In the genomic region with DNA sequence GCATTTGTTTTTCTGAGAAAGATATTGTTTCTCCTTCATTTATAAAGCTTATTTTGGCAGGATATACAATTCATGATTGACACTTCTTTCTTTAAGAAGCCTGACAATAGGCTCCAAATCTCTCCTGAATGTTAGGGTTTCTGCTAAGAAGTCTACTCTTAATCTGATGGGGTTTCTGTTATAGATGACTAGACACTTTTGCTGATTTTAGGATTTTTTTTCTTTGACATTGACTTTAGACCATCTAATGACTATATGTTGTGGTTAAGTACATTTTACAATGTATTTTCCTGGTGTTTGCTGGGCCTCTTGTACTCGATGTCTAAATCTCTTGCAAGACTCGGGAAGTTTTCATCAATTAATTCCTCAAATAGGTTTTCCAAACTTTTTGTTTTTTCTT, we compare ENCODE assay signal across 33 cellular contexts.
DNase-seq lines count a peak whose midpoint lies in the region; ATAC-seq, FAIRE-seq and TF ChIP-seq lines count a peak whose summit lies in the region.
"Had no signal": no experiment of that assay in that cellular context is flagged by ENCODE, and none has a peak within 500 bp of the region (broad histone marks: within the 10 kb centered on the region; RNA-seq: fewer than 3 reads in every experiment).

No MANE protein-coding gene starts in this region.

- CTCF ChIA-PET in HepG2 (lab: Yijun Ruan, JAX; ENCODE audit: low intra/inter-chr PET ratio, low total read pairs) = no interaction called here
- CTCF ChIA-PET in A549 (lab: Yijun Ruan, JAX) = no interaction called here
- CTCF ChIA-PET in IMR-90 (lab: Yijun Ruan, JAX) = no interaction called here
- CTCF ChIA-PET in K562 (lab: Yijun Ruan, JAX; ENCODE audit: low intra/inter-chr PET ratio) = no interaction called here

- H2AFZ ChIP-seq in HepG2 (ENCODE audit: low read length) (no peak overlapping the region), IMR-90 (replicated peaks; ENCODE audit: low read length, poor library complexity) (no peak overlapping the region), K562 (ENCODE audit: low read depth, low read length) (no peak overlapping the region)

- H4K20me1 ChIP-seq in HepG2 (ENCODE audit: insufficient read depth, low read length) (no peaks in the 10 kb centered on the region), IMR-90 (ENCODE audit: insufficient read depth, low read length) (no peaks in the 10 kb centered on the region), K562 (replicated peaks; ENCODE audit: control insufficient read depth, insufficient read depth, low read length) (no peaks in the 10 kb centered on the region)
- H4K20me1 ChIP-seq: BLaER1; BLaER1 treated with 17β-estradiol and CSF1 and Interleukin-3, amounts not matched to agents 10 nM and 100 nM had no signal

- H3K27ac ChIP-seq in HepG2 (ENCODE audit: extremely low read length, insufficient read depth, low read length) (no peak overlapping the region), right lobe of liver (no peak overlapping the region), A549 (no peak overlapping the region), IMR-90 (ENCODE audit: insufficient read depth, low read length) (no peak overlapping the region), K562 (ENCODE audit: extremely low read depth, low read depth, low read length) (no peak overlapping the region)
- H3K27ac ChIP-seq: 22Rv1; BLaER1; BLaER1 treated with 17β-estradiol and CSF1 and Interleukin-3, amounts not matched to agents 10 nM and 100 nM; C4-2B had no signal

- H2AK9ac ChIP-seq in IMR-90 (replicated peaks; ENCODE audit: low read depth, low read length, poor library complexity) = no peak overlapping the region

- H3K4me3 ChIP-seq in HepG2 (replicated peaks in 1 of 3; ENCODE audit: insufficient read depth in 1 of 3, low read depth in 2 of 3, low read length in 3 of 3) = no peak overlapping the region
- no peak overlapping the region for H3K4me3 ChIP-seq in right lobe of liver
- no peak overlapping the region for H3K4me3 ChIP-seq in A549
- H3K4me3 ChIP-seq in IMR-90 (ENCODE audit: insufficient read depth, low read depth, low read length) = no peak overlapping the region
- no peak overlapping the region for H3K4me3 ChIP-seq in K562
- H3K4me3 ChIP-seq: BLaER1; BLaER1 treated with 17β-estradiol and CSF1 and Interleukin-3, amounts not matched to agents 10 nM and 100 nM had no signal

- H3K79me1 ChIP-seq in IMR-90 (ENCODE audit: low read depth in 1 of 2, low read length in 2 of 2) = no peaks in the 10 kb centered on the region

- no peak overlapping the region for H2BK20ac ChIP-seq in IMR-90 (ENCODE audit: low read depth, low read length)

- no peak overlapping the region for H2BK15ac ChIP-seq in IMR-90 (ENCODE audit: low read depth, low read length)

- dilution Hi-C loops in IMR-90 (cut with HindIII; ENCODE audit: low sequenced_read_pairs, unreplicated experiment) = no loop called here

- H4K8ac ChIP-seq in IMR-90 (ENCODE audit: low read depth in 2 of 2, low read length in 2 of 2) = no peak overlapping the region

- H3K79me2 ChIP-seq in HepG2 (ENCODE audit: insufficient read depth, low read length) (no peaks in the 10 kb centered on the region), K562 (ENCODE audit: control insufficient read depth, insufficient read depth, low read length) (no peaks in the 10 kb centered on the region)

- H2BK120ac ChIP-seq in IMR-90 (ENCODE audit: low read depth, low read length) = no peak overlapping the region

- TF ChIP-seq CTCF in HepG2 (CRISPR knock-in tag; IDR thresholded peaks at IDR 0.05) (no peak), right lobe of liver (IDR thresholded peaks at IDR 0.05) (no peak), A549 (IDR thresholded peaks at IDR 0.05) (no peak), IMR-90 (conservative IDR thresholded peaks at IDR 0.05; ENCODE audit: low read depth, low read length) (no peak), K562 (IDR thresholded peaks at IDR 0.05 in 2 of 3, conservative IDR thresholded peaks at IDR 0.05 in 1 of 3; ENCODE audit: insufficient read depth in 2 of 3, low read depth in 1 of 3, low read length in 3 of 3) (no peak)

- in situ Hi-C loops in HepG2 (cut with HindIII; ENCODE audit: extremely low pct_ligation_motif_present, low pct_unique_long_range_greater_than_20kb) (no loop called here), IMR-90 (cut with MboI; ENCODE audit: low sequenced_read_pairs) (no loop called here), K562 (cut with MboI) (no loop called here)

- no peaks in the 10 kb centered on the region for H3K9me3 ChIP-seq in HepG2 (ENCODE audit: low read length)
- H3K9me3 ChIP-seq in right lobe of liver = no peaks in the 10 kb centered on the region
- no peaks in the 10 kb centered on the region for H3K9me3 ChIP-seq in A549
- no peaks in the 10 kb centered on the region for H3K9me3 ChIP-seq in IMR-90 (ENCODE audit: control insufficient read depth, insufficient read depth, low read length)
- no peaks in the 10 kb centered on the region for H3K9me3 ChIP-seq in K562 (replicated peaks; ENCODE audit: control insufficient read depth, insufficient read depth, low read depth, low read length)
- H3K9me3 ChIP-seq: BE2C, BLaER1, Caco-2 had no signal

- no peaks in the 10 kb centered on the region for H3K9me1 ChIP-seq in IMR-90 (ENCODE audit: insufficient read depth, low read length)
- H3K9me1 ChIP-seq in K562 (ENCODE audit: control insufficient read depth, insufficient read depth, low read length) = no peaks in the 10 kb centered on the region

- no peak overlapping the region for H3K23ac ChIP-seq in IMR-90 (ENCODE audit: low read depth, low read length)

- H4K91ac ChIP-seq in IMR-90 (ENCODE audit: insufficient read depth, low read depth, low read length) = no peak overlapping the region

- TF ChIP-seq EP300 in HepG2 (IDR thresholded peaks at IDR 0.05; ENCODE audit: low read depth in 2 of 2, low read length in 2 of 2) = no peak
- TF ChIP-seq EP300 in HepG2 (CRISPR knock-in tag; IDR thresholded peaks at IDR 0.05; ENCODE audit: borderline replicate concordance) = no peak
- no peak for TF ChIP-seq EP300 in A549 (IDR thresholded peaks at IDR 0.05)
- no peak for TF ChIP-seq EP300 in K562 (IDR thresholded peaks at IDR 0.05; ENCODE audit: low read length)

- intact Hi-C loops in HepG2 (cut with micrococcal nuclease; ENCODE audit: unreplicated experiment) = no loop called here
- intact Hi-C loops in right lobe of liver (cut with DNase I) = no loop called here
- intact Hi-C loops in IMR-90 (cut with micrococcal nuclease) = no loop called here
- intact Hi-C loops in K562 (cut with micrococcal nuclease) = no loop called here

- H3K27me3 ChIP-seq in HepG2 (ENCODE audit: control insufficient read depth in 1 of 2, insufficient read depth in 2 of 2, low read length in 2 of 2) = no peaks in the 10 kb centered on the region
- no peaks in the 10 kb centered on the region for H3K27me3 ChIP-seq in right lobe of liver
- no peaks in the 10 kb centered on the region for H3K27me3 ChIP-seq in IMR-90 (ENCODE audit: control insufficient read depth, insufficient read depth, low read length)
- H3K27me3 ChIP-seq in K562 (ENCODE audit: control insufficient read depth in 2 of 2, insufficient read depth in 2 of 2, low read length in 2 of 2) = no peaks in the 10 kb centered on the region
- H3K27me3 ChIP-seq: BE2C; BLaER1; BLaER1 treated with 17β-estradiol and CSF1 and Interleukin-3, amounts not matched to agents 10 nM and 100 nM had no signal

- H3K36me3 ChIP-seq in HepG2 (replicated peaks in 1 of 2; ENCODE audit: control insufficient read depth in 1 of 2, insufficient read depth in 2 of 2, low read length in 2 of 2) (no peaks in the 10 kb centered on the region), right lobe of liver (no peaks in the 10 kb centered on the region), IMR-90 (ENCODE audit: control insufficient read depth, insufficient read depth, low read length) (no peaks in the 10 kb centered on the region), K562 (ENCODE audit: control insufficient read depth, insufficient read depth, low read length) (no peaks in the 10 kb centered on the region)
- H3K36me3 ChIP-seq: BE2C; BLaER1; BLaER1 treated with 17β-estradiol and CSF1 and Interleukin-3, amounts not matched to agents 10 nM and 100 nM had no signal

- FAIRE-seq in HepG2 (lab: Jason Lieb, UNC) = no peak
- no peak for FAIRE-seq in A549 (lab: Jason Lieb, UNC)
- FAIRE-seq in K562 (lab: Jason Lieb, UNC) = no peak
- FAIRE-seq: D721Med had no signal

- no peak for TF ChIP-seq POLR2A in HepG2 (IDR thresholded peaks at IDR 0.05; ENCODE audit: insufficient read depth in 1 of 2, low read depth in 2 of 2, low read length in 2 of 2)
- no peak for TF ChIP-seq POLR2A in right lobe of liver (IDR thresholded peaks at IDR 0.05)
- no peak for TF ChIP-seq POLR2A in A549 (IDR thresholded peaks at IDR 0.05; ENCODE audit: low read length)
- TF ChIP-seq POLR2A in IMR-90 (IDR thresholded peaks at IDR 0.05; ENCODE audit: low read depth, low read length) = no peak
- no peak for TF ChIP-seq POLR2A in K562 (conservative IDR thresholded peaks at IDR 0.05)

- TF ChIP-seq RAD21 in HepG2 (CRISPR knock-in tag; IDR thresholded peaks at IDR 0.05) = no peak
- TF ChIP-seq RAD21 in A549 (conservative IDR thresholded peaks at IDR 0.05 in 1 of 2, IDR thresholded peaks at IDR 0.05 in 1 of 2) = no peak
- no peak for TF ChIP-seq RAD21 in IMR-90 (IDR thresholded peaks at IDR 0.05; ENCODE audit: low read length)
- TF ChIP-seq RAD21 in K562 (CRISPR knock-in tag; conservative IDR thresholded peaks at IDR 0.05 in 1 of 2, IDR thresholded peaks at IDR 0.05 in 1 of 2) = no peak

- H2AK5ac ChIP-seq in IMR-90 (ENCODE audit: low read depth, low read length) = no peak overlapping the region

- POLR2A ChIA-PET in HepG2 (lab: Yijun Ruan, JAX) (no interaction called here), A549 (lab: Yijun Ruan, JAX) (no interaction called here), IMR-90 (lab: Charles Lee; ENCODE audit: unreplicated experiment) (no interaction called here), K562 (lab: Yijun Ruan, JAX) (no interaction called here)

- H3K56ac ChIP-seq in IMR-90 (ENCODE audit: extremely low read depth, insufficient read depth, low read length) = no peak overlapping the region

- H3K18ac ChIP-seq in IMR-90 (ENCODE audit: low read depth, low read length) = no peak overlapping the region

- no peak overlapping the region for H3K4me2 ChIP-seq in HepG2 (ENCODE audit: low read depth, low read length)
- no peak overlapping the region for H3K4me2 ChIP-seq in A549
- H3K4me2 ChIP-seq in IMR-90 (ENCODE audit: low read depth, low read length) = no peak overlapping the region
- no peak overlapping the region for H3K4me2 ChIP-seq in K562 (ENCODE audit: insufficient read depth, low read length)
- H3K4me2 ChIP-seq: BLaER1; BLaER1 treated with 17β-estradiol and CSF1 and Interleukin-3, amounts not matched to agents 10 nM and 100 nM had no signal

- H4K5ac ChIP-seq in IMR-90 (ENCODE audit: low read depth, low read length) = no peak overlapping the region

- BruUV-seq in HepG2 (replicated peaks; lab: Mats Ljungman, UMichigan) (no TSS peak), IMR-90 (replicated peaks; lab: Mats Ljungman, UMichigan) (no TSS peak), K562 (replicated peaks; lab: Mats Ljungman, UMichigan) (no TSS peak)

- H3K4ac ChIP-seq in IMR-90 (ENCODE audit: low read depth, low read length) = no peak overlapping the region

- H3K14ac ChIP-seq in IMR-90 (replicated peaks; ENCODE audit: low read depth, low read length) = no peak overlapping the region

- 0% methylated on average over 2 of the region's 2 CpGs for WGBS in HepG2 (ENCODE audit: low lambda C conversion rate)
- WGBS in right lobe of liver (ENCODE audit: insufficient coverage, low coverage, low lambda C conversion rate, missing lambda C conversion rate) = 71% methylated on average over 2 of the region's 2 CpGs
- WGBS in A549 (ENCODE audit: missing lambda C conversion rate) = 0% methylated on average over 2 of the region's 2 CpGs
- no CpG with 5 or more reads among the region's 2 CpGs for WGBS in IMR-90 (ENCODE audit: extremely low coverage in 2 of 2, insufficient read length in 1 of 2), 2 experiments
- 2% methylated on average over 2 of the region's 2 CpGs for WGBS in K562 (ENCODE audit: insufficient coverage, low coverage, missing lambda C conversion rate)

- DNase-seq in HepG2 (ENCODE audit: low spot score) = no peak
- DNase-seq in right lobe of liver = no peak
- no peak for DNase-seq in A549 (ENCODE audit: low read depth in 1 of 2, low spot score in 1 of 2)
- DNase-seq in IMR-90 = no peak
- DNase-seq in K562 (ENCODE audit: extremely low read depth in 1 of 4, low spot score in 3 of 4) = no peak
- DNase-seq in DMS53 treated with DMSO at 0.1 percent for 48 hours (lab: John Stamatoyannopoulos, UW; ENCODE audit: unreplicated experiment) = no peak
- DNase-seq in ureter (ENCODE audit: low spot score) = no peak
- DNase-seq: 8988T; ACHN; AML-193; BE2C; C1 segment of cervical spinal cord; Caco-2; Calu3; CD4-positive, alpha-beta memory T cell; CD4-positive, alpha-beta T cell; CD4-positive, CD25-positive, alpha-beta regulatory T cell; CD8-positive, alpha-beta memory T cell; CD8-positive, alpha-beta T cell; COR-L47; DMS 273 treated with DMSO at 0.1 percent for 48 hours; DMS153; DMS53; DMS79; DMS79 treated with DMSO at 0.1 percent for 48 hours; DND-41; EL had no signal

- no peak overlapping the region for H3K9ac ChIP-seq in HepG2 (ENCODE audit: insufficient read depth, low read depth, low read length)
- H3K9ac ChIP-seq in IMR-90 (ENCODE audit: low read depth, low read length) = no peak overlapping the region
- H3K9ac ChIP-seq in K562 (ENCODE audit: insufficient read depth in 1 of 2, low read depth in 2 of 2, low read length in 2 of 2) = no peak overlapping the region
- H3K9ac ChIP-seq: BLaER1; BLaER1 treated with 17β-estradiol and CSF1 and Interleukin-3, amounts not matched to agents 10 nM and 100 nM had no signal

- no peak for ATAC-seq in HepG2
- ATAC-seq in right lobe of liver = no peak
- ATAC-seq in A549 = no peak
- ATAC-seq in IMR-90 (ENCODE audit: low read depth) = no peak
- ATAC-seq in K562 = no peak
- no peak for ATAC-seq in GM21576 (IDR thresholded peaks at IDR 0.05; ENCODE audit: unreplicated experiment)
- ATAC-seq: CD8-positive, alpha-beta T cell had no signal

- H2BK5ac ChIP-seq in IMR-90 (ENCODE audit: low read depth, low read length, poor library complexity, severe bottlenecking) = no peak overlapping the region

- H3K4me1 ChIP-seq in HepG2 (ENCODE audit: insufficient read depth, low read length) (no peaks in the 10 kb centered on the region), right lobe of liver (no peaks in the 10 kb centered on the region), A549 (no peaks in the 10 kb centered on the region), IMR-90 (ENCODE audit: control insufficient read depth, insufficient read depth, low read length) (no peaks in the 10 kb centered on the region), K562 (replicated peaks in 1 of 2; ENCODE audit: control insufficient read depth in 2 of 2, insufficient read depth in 2 of 2, low read length in 2 of 2) (no peaks in the 10 kb centered on the region)
- H3K4me1 ChIP-seq: BE2C; BLaER1; BLaER1 treated with 17β-estradiol and CSF1 and Interleukin-3, amounts not matched to agents 10 nM and 100 nM; Caco-2 had no signal
